1 cellular context compared by ENCODE assay signal in the genomic region with DNA sequence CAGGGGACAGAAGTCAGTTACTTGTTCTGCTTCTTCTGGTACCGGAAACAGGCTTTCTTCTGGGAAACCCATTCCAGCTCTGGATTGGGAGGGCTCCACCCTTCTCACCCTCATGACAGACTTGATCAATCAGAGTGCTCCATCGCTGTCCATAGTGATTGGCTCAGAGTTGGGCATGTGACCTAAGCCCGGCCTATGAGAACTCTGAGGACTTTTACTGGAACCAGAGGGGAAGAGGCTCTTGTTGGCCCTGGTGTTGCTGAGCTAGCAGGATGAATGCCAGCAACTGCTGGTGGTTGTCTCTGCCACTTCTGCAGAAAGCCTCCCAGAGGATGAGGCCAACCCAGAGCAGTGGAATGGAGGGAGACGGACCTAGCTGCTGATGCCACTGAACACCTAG.
TF ChIP-seq lines count a peak whose summit lies in the region.

No MANE protein-coding gene starts in this region.

TF ChIP-seq in K562, 482 proteins besides CTCF, POLR2A, EP300 and RAD21:
- TF ChIP-seq ZNF695 (CRISPR knock-in tag; IDR thresholded peaks at IDR 0.05) (no peak), CBFA2T2 (conservative IDR thresholded peaks at IDR 0.05) (0 out of 2 replicates have a peak, but pooled peaks have one; percentile 10), USF1 (CRISPR knock-in tag; IDR thresholded peaks at IDR 0.05) (peak; percentile 87), NFYB (IDR thresholded peaks at IDR 0.05; ENCODE audit: extremely low read depth, insufficient read length) (peak; percentile 73), RAD51 (IDR thresholded peaks at IDR 0.05; ENCODE audit: borderline replicate concordance, low read depth) (peak; percentile 82), FOS (IDR thresholded peaks at IDR 0.05; ENCODE audit: extremely low read depth, insufficient read length) (peak; percentile 29), SMAD1 (IDR thresholded peaks at IDR 0.05; ENCODE audit: low read depth, low read length, partially characterized antibody) (no peak)
- TF ChIP-seq, protein P1, sequence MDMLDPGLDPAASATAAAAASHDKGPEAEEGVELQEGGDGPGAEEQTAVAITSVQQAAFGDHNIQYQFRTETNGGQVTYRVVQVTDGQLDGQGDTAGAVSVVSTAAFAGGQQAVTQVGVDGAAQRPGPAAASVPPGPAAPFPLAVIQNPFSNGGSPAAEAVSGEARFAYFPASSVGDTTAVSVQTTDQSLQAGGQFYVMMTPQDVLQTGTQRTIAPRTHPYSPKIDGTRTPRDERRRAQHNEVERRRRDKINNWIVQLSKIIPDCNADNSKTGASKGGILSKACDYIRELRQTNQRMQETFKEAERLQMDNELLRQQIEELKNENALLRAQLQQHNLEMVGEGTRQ (CRISPR knock-in tag; IDR thresholded peaks at IDR 0.05), result peak; percentile 94
